In genomic region chr7:44712012-44712411, GRCh38 we compare ENCODE assay signal across 12 cellular contexts. TPM values are rescaled to one million over a fixed set of nuclear protein-coding genes. Genes with fewer than 3 reads are reported as not detected.
DNase-seq lines count a peak whose midpoint lies in the region; ATAC-seq and TF ChIP-seq lines count a peak whose summit lies in the region.
"Had no signal": no experiment of that assay in that cellular context is flagged by ENCODE, and none has a peak within 500 bp of the region (broad histone marks: within the 10 kb centered on the region; RNA-seq: fewer than 3 reads in every experiment).

No MANE protein-coding gene starts in this region.

- no peaks in the 10 kb centered on the region for H3K9me2 ChIP-seq in HCT116 (ENCODE audit: insufficient read depth)

- H3K9me3 ChIP-seq in HCT116 (ENCODE audit: control insufficient read depth in 1 of 2, insufficient read depth in 1 of 2, low read depth in 1 of 2, low read length in 2 of 2) = no peaks in the 10 kb centered on the region

- peak overlapping the region; percentile 0 for H3K4me3 Mint-ChIP-seq in Calu3 (ENCODE audit: low read depth, unreplicated experiment)
- H3K4me3 Mint-ChIP-seq in chondrocyte (ENCODE audit: unreplicated experiment) = no peak overlapping the region
- H3K4me3 Mint-ChIP-seq in naive thymus-derived CD8-positive, alpha-beta T cell = no peak overlapping the region
- H3K4me3 Mint-ChIP-seq: activated T-cell treated with anti-CD3 and anti-CD28 coated beads, Interleukin-2, amount 50 U/mL, for 4 hours; IgD-negative memory B cell had no signal

- H3K4me1 Mint-ChIP-seq in Calu3 (ENCODE audit: low read depth, unreplicated experiment) (peaks cover 33% of the 10 kb centered on the region), chondrocyte (ENCODE audit: low read depth) (no peaks in the 10 kb centered on the region)
- peaks cover 5 to 9% (median 8%) of the 10 kb centered on the region in 4 donors for H3K4me1 Mint-ChIP-seq in naive thymus-derived CD8-positive, alpha-beta T cell

- H3K36me3 ChIP-seq in HCT116 (ENCODE audit: control insufficient read depth in 1 of 2, insufficient read depth in 2 of 2, low read length in 2 of 2) (peaks cover 3 to 5% of the 10 kb centered on the region in 2 experiments; a peak in 3 of 4 replicates), brain microvascular endothelial cell (replicated peaks) (peaks cover 21% of the 10 kb centered on the region)

- H3K27me3 Mint-ChIP-seq in Calu3 (ENCODE audit: unreplicated experiment) (no peaks in the 10 kb centered on the region), chondrocyte (ENCODE audit: low read depth) (no peaks in the 10 kb centered on the region)
- no peaks in the 10 kb centered on the region for H3K27me3 Mint-ChIP-seq in naive thymus-derived CD8-positive, alpha-beta T cell
- H3K27me3 Mint-ChIP-seq: IgD-negative memory B cell had no signal

- BruUV-seq in Calu3 (replicated peaks; lab: Mats Ljungman, UMichigan) (no TSS peak), HCT116 (replicated peaks; lab: Mats Ljungman, UMichigan) (no TSS peak)

- H3K9me3 Mint-ChIP-seq in Calu3 (ENCODE audit: low read depth, unreplicated experiment) (no peaks in the 10 kb centered on the region), chondrocyte (ENCODE audit: low read depth) (no peaks in the 10 kb centered on the region)
- H3K9me3 Mint-ChIP-seq in naive thymus-derived CD8-positive, alpha-beta T cell = no peaks in the 10 kb centered on the region
- H3K9me3 Mint-ChIP-seq: activated T-cell treated with anti-CD3 and anti-CD28 coated beads, Interleukin-2, amount 50 U/mL, for 4 hours; IgD-negative memory B cell had no signal

- H3K27ac ChIP-seq in HCT116 (ENCODE audit: low read depth, low read length) (no peak overlapping the region), brain microvascular endothelial cell (no peak overlapping the region)

- no peak overlapping the region for H3K9ac ChIP-seq in HCT116 (ENCODE audit: low read length)

- peak; percentile 64 for DNase-seq in Calu3
- DNase-seq in HCT116 (ENCODE audit: low read depth, low spot score) = no peak
- DNase-seq in chondrocyte (ENCODE audit: low spot score) = peak; percentile 36
- no peak for DNase-seq in naive thymus-derived CD8-positive, alpha-beta T cell
- DNase-seq in SHP77 (lab: John Stamatoyannopoulos, UW) = no peak
- no peak for DNase-seq in brain microvascular endothelial cell
- no peak for DNase-seq in stimulated activated CD4-positive, alpha-beta T cell treated with anti-CD3 and anti-CD28 coated beads, Interleukin-2, amount 100 ng/mL, for 48 hours
- DNase-seq: activated T-cell treated with anti-CD3 and anti-CD28 coated beads, Interleukin-2, amount 50 U/mL, for 4 hours; hippocampal formation; NCI-H2081 had no signal

- H3K4me2 ChIP-seq in HCT116 (ENCODE audit: low read length) = peak overlapping the region; percentile 30

- no peak for ATAC-seq in HCT116
- no peak for ATAC-seq in naive thymus-derived CD8-positive, alpha-beta T cell
- ATAC-seq: activated CD4-positive, CD25-positive, alpha-beta regulatory T cell treated with anti-CD3 and anti-CD28 coated beads, Interleukin-2, amount 50 U/mL, for 24 hours had no signal

- H3K4me1 ChIP-seq in HCT116 (ENCODE audit: control insufficient read depth in 1 of 2, insufficient read depth in 2 of 2, low read length in 2 of 2) = peaks cover 0 to 27% of the 10 kb centered on the region in 2 experiments; a peak in 2 of 4 replicates

- no peak for TF ChIP-seq RAD21 in HCT116 (IDR thresholded peaks at IDR 0.05; ENCODE audit: low read depth)

- no peak for TF ChIP-seq POLR2A in HCT116 (IDR thresholded peaks at IDR 0.05; ENCODE audit: borderline replicate concordance, extremely low read depth, insufficient read depth, insufficient read length)

- intact Hi-C loops in Calu3 (cut with micrococcal nuclease; ENCODE audit: unreplicated experiment) = loop anchor here (5.0 kb wide), 1 partner anchor 85 kb away; the partner anchor contains the start of gene PPIA
- intact Hi-C loops in HCT116 (cut with micrococcal nuclease) = no loop called here

- no peaks in the 10 kb centered on the region for H3K79me2 ChIP-seq in HCT116 (ENCODE audit: insufficient read depth, low read length)

- TF ChIP-seq CTCF in Calu3 (IDR thresholded peaks at IDR 0.05; ENCODE audit: unreplicated experiment) (no peak), HCT116 (IDR thresholded peaks at IDR 0.05 in 2 of 3, conservative IDR thresholded peaks at IDR 0.05 in 1 of 3; ENCODE audit: borderline replicate concordance in 1 of 3, insufficient read depth in 1 of 3, low read depth in 2 of 3, low read length in 2 of 3) (no peak), chondrocyte (IDR thresholded peaks at IDR 0.05) (no peak), brain microvascular endothelial cell (IDR thresholded peaks at IDR 0.05; ENCODE audit: low read depth, low read length, missing control alignments) (no peak)

- peaks cover 43% of the 10 kb centered on the region for H3K36me3 Mint-ChIP-seq in Calu3 (ENCODE audit: insufficient read depth, unreplicated experiment)
- peaks cover 12% of the 10 kb centered on the region for H3K36me3 Mint-ChIP-seq in chondrocyte (ENCODE audit: low read depth)
- H3K36me3 Mint-ChIP-seq in naive thymus-derived CD8-positive, alpha-beta T cell = peaks cover 0 to 15% (median 5%) of the 10 kb centered on the region in 3 donors
- H3K36me3 Mint-ChIP-seq: IgD-negative memory B cell had no signal

- no peak overlapping the region for H2AFZ ChIP-seq in HCT116 (ENCODE audit: low read depth, low read length, poor library complexity, severe bottlenecking)

- H3K27me3 ChIP-seq in HCT116 (ENCODE audit: insufficient read depth, low read length) = no peaks in the 10 kb centered on the region
- no peaks in the 10 kb centered on the region for H3K27me3 ChIP-seq in brain microvascular endothelial cell (replicated peaks)

- RAD21 ChIA-PET in HCT116 (lab: Charles Lee; ENCODE audit: low non-redundant PET in 1 of 2, low total read pairs in 2 of 2, uncharacterized antibody in 2 of 2, unreplicated experiment in 2 of 2) = no interaction called here

- CTCF ChIA-PET in Calu3 (lab: Charles Lee) (interaction anchor here (0.6 to 1.5 kb wide), 2 partner anchors 71 to 73 kb away, joined by 4 read pairs; no protein-coding TSS in a partner anchor), HCT116 (lab: Charles Lee) (no interaction called here)

- no peak overlapping the region for H3K4me3 ChIP-seq in HCT116 (replicated peaks in 1 of 2; ENCODE audit: low read depth in 1 of 2, low read length in 2 of 2)
- H3K4me3 ChIP-seq in brain microvascular endothelial cell (ENCODE audit: low read depth, low read length) = no peak overlapping the region

- H4K20me1 ChIP-seq in HCT116 (ENCODE audit: insufficient read depth) = no peaks in the 10 kb centered on the region

- POLR2A ChIA-PET in HCT116 (lab: Charles Lee) = no interaction called here
- POLR2A ChIA-PET in naive thymus-derived CD8-positive, alpha-beta T cell (lab: Charles Lee) = no interaction called here

- in situ Hi-C loops in brain microvascular endothelial cell (cut with HindIII; ENCODE audit: low pct_ligation_motif_present, low sequenced_read_pairs) = no loop called here

- H3K27ac Mint-ChIP-seq in Calu3 (ENCODE audit: unreplicated experiment) (peak overlapping the region; percentile 40), chondrocyte (ENCODE audit: unreplicated experiment) (no peak overlapping the region)
- H3K27ac Mint-ChIP-seq in naive thymus-derived CD8-positive, alpha-beta T cell = peak overlapping the region in 8 of 10 donors; percentile 6 to 86 (median 62)

TF ChIP-seq in HCT116, 20 proteins besides CTCF, POLR2A, EP300 and RAD21 (continues in another document):
- TF ChIP-seq ZFX (IDR thresholded peaks at IDR 0.05) (no peak), SIN3A (IDR thresholded peaks at IDR 0.05; ENCODE audit: low read depth) (no peak), TCF7L2 (IDR thresholded peaks at IDR 0.05; ENCODE audit: borderline replicate concordance, extremely low read depth, insufficient read depth, insufficient read length) (no peak), CEBPB (IDR thresholded peaks at IDR 0.05; ENCODE audit: low read depth) (no peak), EGR1 (IDR thresholded peaks at IDR 0.05; ENCODE audit: low read depth) (no peak), ELF1 (IDR thresholded peaks at IDR 0.05; ENCODE audit: borderline replicate concordance, low read depth) (no peak), JUND (IDR thresholded peaks at IDR 0.05) (no peak), FOSL1 (IDR thresholded peaks at IDR 0.05; ENCODE audit: low read depth) (no peak), SP1 (IDR thresholded peaks at IDR 0.05; ENCODE audit: low read depth) (no peak), ATF3 (IDR thresholded peaks at IDR 0.05) (no peak), EZH2phosphoT487 (IDR thresholded peaks at IDR 0.05; ENCODE audit: borderline replicate concordance) (no peak), MAX (IDR thresholded peaks at IDR 0.05) (no peak), EZH2 (IDR thresholded peaks at IDR 0.05) (no peak), POLR2AphosphoS5 (IDR thresholded peaks at IDR 0.05; ENCODE audit: low read depth, low read length) (no peak; the same call in 1 of the 2 replicates)

RNA-seq across cellular contexts. Expression of gene ZMIZ2, which starts 36.6 kb away (rescaled TPM):
- total RNA-seq in Calu3 (2022) (260 and 269 TPM in 2 replicates), HCT116 (2021; ENCODE audit: unreplicated experiment) (91.3 TPM), chondrocyte (68.5 to 73.5 TPM (median 72.6 TPM) in 3 replicates)
- polyA plus RNA-seq in HCT116 (2012) = 60.1 and 62.7 TPM in 2 replicates
- total RNA-seq in naive thymus-derived CD8-positive, alpha-beta T cell = 100 to 1,000 TPM; 142 to 149 TPM
- polyA plus RNA-seq in naive thymus-derived CD8-positive, alpha-beta T cell = 1 to 10 TPM; 2.6 to 8.1 (median 4.9) TPM

Comparison
In these comparisons a context has a peak if more than half of its experiments do, and no peak if none do; other contexts are left out.
1. DNase-seq: peak in Calu3 (single experiment) and chondrocyte (single experiment); none in HCT116 (single experiment), naive thymus-derived CD8-positive, alpha-beta T cell (0 of 10), SHP77 (0 of 2), brain microvascular endothelial cell (single experiment) and stimulated activated CD4-positive, alpha-beta T cell treated with anti-CD3 and anti-CD28 coated beads, Interleukin-2, amount 100 ng/mL, for 48 hours (0 of 2).